ENCODE assay signal across 21 cellular contexts in the genomic region with DNA sequence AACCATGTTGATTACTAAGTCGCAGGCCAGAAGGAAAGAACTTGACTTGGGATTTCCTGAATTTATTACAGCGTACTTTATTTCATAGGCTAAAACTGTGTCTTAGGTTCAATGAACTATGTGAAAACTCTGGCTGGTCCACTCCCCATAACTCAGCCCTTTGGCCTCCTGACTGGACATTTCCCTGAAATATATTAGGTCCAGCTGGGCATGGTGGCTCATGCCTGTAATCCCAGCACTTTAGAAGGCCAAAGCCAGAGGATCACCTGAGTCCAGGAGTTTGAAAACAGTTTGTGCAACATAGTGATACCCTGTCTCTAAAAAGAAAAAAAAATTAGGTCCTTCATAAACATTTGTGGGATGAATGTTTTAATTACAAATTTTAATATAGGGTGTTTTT.
"Had no signal": no experiment of that assay in that cellular context is flagged by ENCODE, and none has a peak within 500 bp of the region (broad histone marks: within the 10 kb centered on the region; RNA-seq: fewer than 3 reads in every experiment).

No MANE protein-coding gene starts in this region.

- H3K4me1 ChIP-seq: ascending aorta had no signal

- DNase-seq: activated CD4-positive, alpha-beta T cell treated with anti-CD3 and anti-CD28 coated beads, Interleukin-2, amount 50 U/mL, for 4 hours; activated CD4-positive, CD25-positive, alpha-beta regulatory T cell treated with anti-CD3 and anti-CD28 coated beads, Interleukin-2, amount 50 U/mL, for 72 hours; activated naive CD4-positive, alpha-beta T cell treated with anti-CD3 and anti-CD28 coated beads, Interleukin-2, amount 50 U/mL, for 16 hours; activated T-cell treated with anti-CD3 and anti-CD28 coated beads, Interleukin-2, amount 50 U/mL, for 1 hour; Karpas-422; MM.1S; NCI-H1105; NCI-H1436; NCI-H1694 treated with DMSO at 0.1 percent for 48 hours; NCI-H2029 treated with DMSO at 0.1 percent for 48 hours; NCI-H345; NCI-H510A; NCI-H526 treated with DMSO at 0.1 percent for 48 hours; NCI-H82; SIG-M5; T-helper 17 cell; T-helper 9 cell had no signal

- H3K4me3 ChIP-seq: ascending aorta, body of pancreas had no signal

- H3K9me3 Mint-ChIP-seq: central memory CD8-positive, alpha-beta T cell had no signal

- H3K27ac ChIP-seq: ascending aorta, body of pancreas had no signal

- H3K36me3 ChIP-seq: ascending aorta had no signal

- H3K4me3 Mint-ChIP-seq: central memory CD8-positive, alpha-beta T cell; T-helper 17 cell; WTC11 had no signal

- H3K27me3 ChIP-seq: ascending aorta, body of pancreas had no signal

- H3K27ac Mint-ChIP-seq: T-helper 17 cell, WTC11 had no signal

- H3K36me3 Mint-ChIP-seq: WTC11 had no signal

- ATAC-seq: T-helper 17 cell, WTC11 had no signal

- H3K9me3 ChIP-seq: ascending aorta, body of pancreas had no signal
